10 cellular contexts compared by ENCODE assay signal in the genomic region with DNA sequence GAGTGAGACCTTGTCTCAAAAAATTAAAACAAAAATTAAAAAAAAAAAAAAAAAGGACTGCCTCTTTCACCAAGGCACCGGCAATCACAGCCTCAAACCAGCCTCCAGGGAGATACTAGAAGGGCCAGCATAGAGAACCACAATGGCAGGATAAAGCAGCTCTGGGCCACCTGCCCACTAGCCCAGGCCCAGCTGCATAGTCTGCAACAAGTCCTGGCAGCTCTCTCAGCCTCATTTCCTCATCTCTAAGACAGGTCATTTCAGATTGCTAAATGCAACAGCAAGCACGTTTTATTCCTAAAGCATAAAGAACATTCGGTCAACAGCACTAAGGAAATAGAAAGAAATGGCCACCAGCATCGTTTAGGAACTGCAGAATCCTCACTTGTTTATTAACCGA. TPM values are rescaled to one million over a fixed set of nuclear protein-coding genes. Genes with fewer than 3 reads are reported as not detected.
A peak's percentile ranks its signal among the peaks of the same experiment; 100 is the strongest.
DNase-seq lines count a peak whose midpoint lies in the region; ATAC-seq and TF ChIP-seq lines count a peak whose summit lies in the region.
"Had no signal": no experiment of that assay in that cellular context is flagged by ENCODE, and none has a peak within 500 bp of the region (broad histone marks: within the 10 kb centered on the region; RNA-seq: fewer than 3 reads in every experiment).

No MANE protein-coding gene starts in this region.

- intact Hi-C loops in gastrocnemius medialis (cut with DNase I; ENCODE audit: low total_unique reads) = loop anchor here (2.0 to 10.0 kb wide), 3 partner anchors 28 to 380 kb away; partner anchors contain the start of genes MXI1 and XPNPEP1

- TF ChIP-seq EP300 in SK-N-SH (IDR thresholded peaks at IDR 0.05; ENCODE audit: borderline replicate concordance in 1 of 2, low read depth in 1 of 2, low read length in 1 of 2) (no peak), gastroesophageal sphincter (IDR thresholded peaks at IDR 0.05) (no peak)

- no peaks in the 10 kb centered on the region for H3K9me3 ChIP-seq in SK-N-SH
- H3K9me3 ChIP-seq in gastroesophageal sphincter = no peaks in the 10 kb centered on the region
- H3K9me3 ChIP-seq in gastrocnemius medialis = no peaks in the 10 kb centered on the region
- H3K9me3 ChIP-seq: neutrophil had no signal

- peaks cover 20 to 27% of the 10 kb centered on the region in 2 experiments; a peak in 3 of 4 replicates for H3K4me1 ChIP-seq in SK-N-SH (ENCODE audit: control insufficient read depth in 1 of 2, insufficient read depth in 2 of 2, low read depth in 1 of 2, low read length in 1 of 2)
- peaks cover 13 to 77% (median 37%) of the 10 kb centered on the region in 3 donors for H3K4me1 ChIP-seq in gastroesophageal sphincter
- peaks cover 36 to 55% of the 10 kb centered on the region in 2 donors for H3K4me1 ChIP-seq in gastrocnemius medialis

- H4K20me1 ChIP-seq in SK-N-SH (ENCODE audit: insufficient read depth) = no peaks in the 10 kb centered on the region

- no peak overlapping the region for H3K4me2 ChIP-seq in SK-N-SH

- CTCF ChIA-PET in SK-N-SH (lab: Yijun Ruan, JAX) = interaction anchor here (0.6 to 7.6 kb wide), 2 partner anchors 10 to 40 kb away, joined by 3 to 61 read pairs; no protein-coding TSS in a partner anchor

- ATAC-seq in gastroesophageal sphincter (peak; percentile 82), gastrocnemius medialis (peak; percentile 91 to 93), GM21825 (IDR thresholded peaks at IDR 0.05; ENCODE audit: unreplicated experiment) (no peak), HG03135 (IDR thresholded peaks at IDR 0.05; ENCODE audit: unreplicated experiment) (no peak), GM21529 (IDR thresholded peaks at IDR 0.05; ENCODE audit: unreplicated experiment) (no peak)

- H2AFZ ChIP-seq in SK-N-SH (ENCODE audit: low read depth) = no peak overlapping the region

- H3K27ac ChIP-seq in SK-N-SH (ENCODE audit: low read depth in 2 of 2, low read length in 1 of 2) = peak overlapping the region; percentile 13 to 67; a peak in 3 of 4 replicates
- peak overlapping the region; percentile 3 to 85 (median 72) for H3K27ac ChIP-seq in gastroesophageal sphincter
- H3K27ac ChIP-seq in gastrocnemius medialis = peak overlapping the region; percentile 66 to 73 (median 72)
- H3K27ac ChIP-seq: neutrophil had no signal

- POLR2A ChIA-PET in SK-N-SH (lab: Yijun Ruan, JAX) = no interaction called here

- H3K9ac ChIP-seq in SK-N-SH = no peak overlapping the region

- in situ Hi-C loops in gastrocnemius medialis (cut with MboI; ENCODE audit: low sequenced_read_pairs in 4 of 4) = loop anchor here (25.0 kb wide), 5 partner anchors 118 to 668 kb away; partner anchors contain the start of genes ADD3 (in 1 of the 4) and SMC3 (in 1 of the 4)

- peaks cover 10% of the 10 kb centered on the region for H3F3A ChIP-seq in SK-N-SH (replicated peaks; ENCODE audit: insufficient read depth)

- no peaks in the 10 kb centered on the region for H3K9me2 ChIP-seq in SK-N-SH

- peaks cover 32% of the 10 kb centered on the region for H3K79me2 ChIP-seq in SK-N-SH (ENCODE audit: insufficient read depth)

- DNase-seq in HCEC 1CT = peak; percentile 32
- no peak for DNase-seq in SK-N-SH
- peak; percentile 83 to 92 for DNase-seq in gastrocnemius medialis
- no peak for DNase-seq in foreskin melanocyte
- DNase-seq: activated T-cell treated with anti-CD3 and anti-CD28 coated beads, Interleukin-2, amount 50 U/mL, for 1 hour had no signal

- TF ChIP-seq RAD21 in SK-N-SH (IDR thresholded peaks at IDR 0.05; ENCODE audit: low read length) = no peak

- H3K36me3 ChIP-seq in SK-N-SH (replicated peaks in 1 of 2; ENCODE audit: control insufficient read depth in 1 of 2, insufficient read depth in 2 of 2, low read length in 1 of 2) (peaks cover 20 to 23% of the 10 kb centered on the region in 2 experiments), gastroesophageal sphincter (peaks cover 0 to 18% of the 10 kb centered on the region in 2 donors), gastrocnemius medialis (peaks cover 0 to 16% of the 10 kb centered on the region in 2 donors)
- H3K36me3 ChIP-seq: neutrophil had no signal

- no peak overlapping the region for H3K4me3 ChIP-seq in SK-N-SH (ENCODE audit: low read depth in 2 of 2, low read length in 1 of 2)
- no peak overlapping the region for H3K4me3 ChIP-seq in gastroesophageal sphincter
- H3K4me3 ChIP-seq in gastrocnemius medialis = no peak overlapping the region

- TF ChIP-seq CTCF in SK-N-SH (IDR thresholded peaks at IDR 0.05) (no peak), gastroesophageal sphincter (IDR thresholded peaks at IDR 0.05) (no peak), gastrocnemius medialis (IDR thresholded peaks at IDR 0.05 in 4 of 5, conservative IDR thresholded peaks at IDR 0.05 in 1 of 5) (no peak)

- H3K27me3 ChIP-seq in SK-N-SH (ENCODE audit: insufficient read depth) = no peaks in the 10 kb centered on the region
- H3K27me3 ChIP-seq in gastroesophageal sphincter = no peaks in the 10 kb centered on the region
- H3K27me3 ChIP-seq in gastrocnemius medialis = no peaks in the 10 kb centered on the region
- H3K27me3 ChIP-seq: neutrophil had no signal

- 95% methylated on average over 5 of the region's 5 CpGs for WGBS in SK-N-SH (ENCODE audit: low lambda C conversion rate)
- WGBS in gastroesophageal sphincter (ENCODE audit: low coverage in 1 of 2), 2 donors = 20 to 26% methylated on average over 3 to 5 of the region's 5 CpGs

- no peak for TF ChIP-seq POLR2A in gastroesophageal sphincter (IDR thresholded peaks at IDR 0.05)
- peak in 1 of 2 donors; percentile 16 for TF ChIP-seq POLR2A in gastrocnemius medialis (IDR thresholded peaks at IDR 0.05)

TF ChIP-seq in SK-N-SH, 30 proteins besides CTCF, POLR2A, EP300 and RAD21:
- TF ChIP-seq MAX (IDR thresholded peaks at IDR 0.05; ENCODE audit: low read depth) = no peak

RNA-seq across cellular contexts. Expression of gene XPNPEP1, which starts 28.8 kb away (rescaled TPM):
- 167 and 190 TPM in 2 replicates for polyA plus RNA-seq in SK-N-SH (2012; rRNA removed)
- 122 and 146 TPM in 2 replicates for polyA plus RNA-seq in SK-N-SH (2012; cell fraction: cytosol; rRNA removed)
- 264 and 305 TPM in 2 replicates for polyA plus RNA-seq in SK-N-SH (2012; cell fraction: nucleus; rRNA removed)
- total RNA-seq in gastroesophageal sphincter (10 to 100 TPM; 35.5 to 58.0 (median 52.1) TPM), gastrocnemius medialis (10 to 100 TPM; 39.9 to 72.3 (median 64.0) TPM)

Comparison
In these comparisons a context has a peak if more than half of its experiments do, and no peak if none do; other contexts are left out.
1. DNase-seq: peak in HCEC 1CT (single experiment) and gastrocnemius medialis (2 of 2); none in SK-N-SH (single experiment) and foreskin melanocyte (single experiment).
2. ATAC-seq: peak in gastroesophageal sphincter (single experiment) and gastrocnemius medialis (2 of 2); none in GM21825 (single experiment), HG03135 (single experiment) and GM21529 (single experiment).
3. Peak in every context shown above with its lines, with median percentiles within 50 percentile points of each other: H3K27ac ChIP-seq.